ENCODE assay signal across 7 cellular contexts in genomic region chr2:75403991-75404428, GRCh38.
DNase-seq lines count a peak whose midpoint lies in the region; ATAC-seq and TF ChIP-seq lines count a peak whose summit lies in the region.

No MANE protein-coding gene starts in this region.

- peak; percentile 92 for ATAC-seq in GM21825 (IDR thresholded peaks at IDR 0.05; ENCODE audit: unreplicated experiment)
- peak; percentile 55 for ATAC-seq in esophagus mucosa

- H4K20me1 ChIP-seq in neural cell (ENCODE audit: insufficient read depth): no peaks in the 10 kb centered on the region

- CTCF ChIA-PET in activated naive CD4-positive, alpha-beta T cell treated with anti-CD3 and anti-CD28 coated beads for 36 hours (lab: Charles Lee): interaction anchor here (0.8 to 1.9 kb wide), 6 partner anchors 48 to 485 kb away, joined by 3 to 14 read pairs (median 4); partner anchors contain the start of gene TACR1

- H3K36me3 Mint-ChIP-seq in activated naive CD4-positive, alpha-beta T cell treated with anti-CD3 and anti-CD28 coated beads for 36 hours (ENCODE audit: low read depth): peaks cover 2% of the 10 kb centered on the region

- no peaks in the 10 kb centered on the region for H3K9me2 ChIP-seq in neural cell (ENCODE audit: insufficient read depth, low read length)

- no peak overlapping the region for H3K4me3 ChIP-seq in GM06990 (replicated peaks; ENCODE audit: low read depth, low read length)
- peak overlapping the region; percentile 51 for H3K4me3 ChIP-seq in neural cell (ENCODE audit: low read length)

- peaks cover 6% of the 10 kb centered on the region for H3K4me1 Mint-ChIP-seq in activated naive CD4-positive, alpha-beta T cell treated with anti-CD3 and anti-CD28 coated beads for 36 hours (ENCODE audit: low read depth)

- no peak overlapping the region for H3K27ac Mint-ChIP-seq in activated naive CD4-positive, alpha-beta T cell treated with anti-CD3 and anti-CD28 coated beads for 36 hours

- no peaks in the 10 kb centered on the region for H3K9me3 Mint-ChIP-seq in activated naive CD4-positive, alpha-beta T cell treated with anti-CD3 and anti-CD28 coated beads for 36 hours

- peak; percentile 83 for TF ChIP-seq RAD21 in neural cell (conservative IDR thresholded peaks at IDR 0.05)

- H3K79me2 ChIP-seq in neural cell (replicated peaks; ENCODE audit: insufficient read depth, low read length): no peaks in the 10 kb centered on the region

- H3K27me3 Mint-ChIP-seq in activated naive CD4-positive, alpha-beta T cell treated with anti-CD3 and anti-CD28 coated beads for 36 hours (ENCODE audit: low read depth): no peaks in the 10 kb centered on the region

- H3K36me3 ChIP-seq in GM06990 (ENCODE audit: control insufficient read depth, insufficient read depth, low read length) (no peaks in the 10 kb centered on the region), neural cell (ENCODE audit: insufficient read depth, low read length) (no peaks in the 10 kb centered on the region)

- no peak overlapping the region for H2AFZ ChIP-seq in neural cell (ENCODE audit: low read depth, low read length)

- H3K9ac ChIP-seq in neural cell (ENCODE audit: low read length): no peak overlapping the region

- no peaks in the 10 kb centered on the region for H3K9me3 ChIP-seq in neural cell (ENCODE audit: low read length)

- H3K27me3 ChIP-seq in GM06990 (replicated peaks; ENCODE audit: control insufficient read depth, insufficient read depth, low read length): no peaks in the 10 kb centered on the region
- no peaks in the 10 kb centered on the region for H3K27me3 ChIP-seq in neural cell (ENCODE audit: insufficient read depth, low read depth, low read length)

- H3F3A ChIP-seq in neural cell (ENCODE audit: insufficient read depth, low read length, poor library complexity, severe bottlenecking): peaks cover 3% of the 10 kb centered on the region

- H3K4me3 Mint-ChIP-seq in activated naive CD4-positive, alpha-beta T cell treated with anti-CD3 and anti-CD28 coated beads for 36 hours: no peak overlapping the region

- H3K27ac ChIP-seq in neural cell (ENCODE audit: low read length): peak overlapping the region; percentile 77

- no peak for TF ChIP-seq EP300 in neural cell (conservative IDR thresholded peaks at IDR 0.05; ENCODE audit: poor library complexity, severe bottlenecking)

- peak; percentile 72 for TF ChIP-seq CTCF in GM06990 (IDR thresholded peaks at IDR 0.05; ENCODE audit: insufficient read depth, low read length, poor library complexity, severe bottlenecking)
- TF ChIP-seq CTCF in LNCAP (IDR thresholded peaks at IDR 0.05): peak; percentile 65
- peak; percentile 81 for TF ChIP-seq CTCF in neural cell (IDR thresholded peaks at IDR 0.05; ENCODE audit: poor library complexity, severe bottlenecking)

- intact Hi-C loops in activated naive CD4-positive, alpha-beta T cell treated with anti-CD3 and anti-CD28 coated beads for 36 hours (cut with micrococcal nuclease): loop anchor here (1.0 to 10.0 kb wide), 9 partner anchors 203 to 712 kb away; partner anchors contain the start of gene TACR1

- DNase-seq in GM06990 (ENCODE audit: extremely low read depth, insufficient read length) (no peak), SK-N-DZ (ENCODE audit: low spot score) (peak; percentile 67)
- DNase-seq in activated naive CD4-positive, alpha-beta T cell treated with anti-CD3 and anti-CD28 coated beads for 36 hours: no peak

- H3K4me2 ChIP-seq in neural cell (ENCODE audit: low read length): no peak overlapping the region

TF ChIP-seq in neural cell, 6 proteins besides CTCF, POLR2A, EP300 and RAD21:
- no peak for TF ChIP-seq MXI1 (conservative IDR thresholded peaks at IDR 0.05; ENCODE audit: poor library complexity, severe bottlenecking)
- peak; percentile 77 for TF ChIP-seq SMC3 (conservative IDR thresholded peaks at IDR 0.05; ENCODE audit: poor library complexity)
